Comparison of ENCODE assay signal across 21 cellular contexts in genomic region chr2:104430892-104431291, GRCh38.
DNase-seq lines count a peak whose midpoint lies in the region; ATAC-seq and TF ChIP-seq lines count a peak whose summit lies in the region.
"Had no signal": no experiment of that assay in that cellular context is flagged by ENCODE, and none has a peak within 500 bp of the region (broad histone marks: within the 10 kb centered on the region; RNA-seq: fewer than 3 reads in every experiment).

No MANE protein-coding gene starts in this region.

- H2BK5ac ChIP-seq in H9 (ENCODE audit: insufficient read length, low read length) (no peak overlapping the region), neuronal stem cell (ENCODE audit: low read length) (no peak overlapping the region)

- DNase-seq in H9 (no peak), neuronal stem cell (ENCODE audit: low spot score) (no peak), left ventricle myocardium inferior (no peak), kidney glomerular epithelial cell (lab: John Stamatoyannopoulos, UW) (no peak), heart right ventricle (no peak)
- DNase-seq: CD4-positive, CD25-positive, alpha-beta regulatory T cell; DMS79; H7; KBM-7; MM.1S; NCI-H1048; NCI-H1417 treated with DMSO at 0.1 percent for 48 hours; NCI-H187; NCI-H2227 treated with DMSO at 0.1 percent for 48 hours; NCI-H524; PC-3; Right ventricle myocardium superior had no signal

- H4K8ac ChIP-seq in H9 (replicated peaks; ENCODE audit: insufficient read length, low read depth, low read length) (no peak overlapping the region), neuronal stem cell (ENCODE audit: low read depth, low read length) (no peak overlapping the region)

- H3K79me1 ChIP-seq in H9 (ENCODE audit: insufficient read depth, low read depth, low read length, poor library complexity, severe bottlenecking) (no peaks in the 10 kb centered on the region), neuronal stem cell (ENCODE audit: low read depth, low read length) (no peaks in the 10 kb centered on the region)

- H3T11ph ChIP-seq in H9 (ENCODE audit: low read length), result no peak overlapping the region

- H2AK5ac ChIP-seq in H9 (ENCODE audit: insufficient read length, low read length) (no peak overlapping the region), neuronal stem cell (ENCODE audit: low read depth, low read length) (no peak overlapping the region)

- no peaks in the 10 kb centered on the region for H3K9me3 Mint-ChIP-seq in H9

- no peak overlapping the region for H2BK15ac ChIP-seq in H9 (ENCODE audit: low read depth, low read length)
- no peak overlapping the region for H2BK15ac ChIP-seq in neuronal stem cell (ENCODE audit: low read length)

- intact Hi-C loops in left ventricle myocardium inferior (cut with micrococcal nuclease) (no loop called here), heart right ventricle (cut with DNase I) (no loop called here)

- WGBS in H9 (ENCODE audit: extremely low coverage, insufficient read length, low lambda C conversion rate), result no CpG with 5 or more reads among the region's 8 CpGs
- no CpG with 5 or more reads among the region's 8 CpGs for WGBS in neuronal stem cell (ENCODE audit: extremely low coverage in 2 of 2, insufficient read length in 2 of 2, insufficient replicate concordance in 1 of 2), 2 donors
- WGBS in heart right ventricle, 2 donors, result 68 to 77% methylated on average over 8 of the region's 8 CpGs

- H3K14ac ChIP-seq in H9 (ENCODE audit: insufficient read depth, low read length), result no peak overlapping the region
- H3K14ac ChIP-seq in neuronal stem cell (ENCODE audit: low read length), result no peak overlapping the region

- TF ChIP-seq CTCF in H9 (conservative IDR thresholded peaks at IDR 0.05) (no peak), left ventricle myocardium inferior (IDR thresholded peaks at IDR 0.05; ENCODE audit: borderline replicate concordance) (no peak), heart right ventricle (IDR thresholded peaks at IDR 0.05) (no peak)

- H3K36me3 ChIP-seq in neuronal stem cell (replicated peaks in 1 of 2; ENCODE audit: control insufficient read depth in 2 of 2, insufficient read depth in 2 of 2, low read length in 2 of 2) (no peaks in the 10 kb centered on the region), left ventricle myocardium inferior (no peaks in the 10 kb centered on the region), heart right ventricle (no peaks in the 10 kb centered on the region)

- no peak overlapping the region for H3K4me2 ChIP-seq in H9 (ENCODE audit: insufficient read depth, insufficient read length, low read length)
- no peak overlapping the region for H3K4me2 ChIP-seq in neuronal stem cell (ENCODE audit: insufficient read depth, low read length, poor library complexity, severe bottlenecking)
- H3K4me2 ChIP-seq: A549 had no signal

- H3K4me3 Mint-ChIP-seq in H9, result no peak overlapping the region
- H3K4me3 Mint-ChIP-seq: CD4-positive, CD25-positive, alpha-beta regulatory T cell had no signal

- peak overlapping the region; percentile 76 for H3K56ac ChIP-seq in H9 (ENCODE audit: insufficient read length, low read depth, low read length)

- ATAC-seq in HG03378 (IDR thresholded peaks at IDR 0.05; ENCODE audit: unreplicated experiment) (no peak), heart right ventricle (no peak)
- ATAC-seq: A549, PC-3 had no signal

- H3K27ac ChIP-seq in H9 (ENCODE audit: insufficient read length, low read depth, low read length), result no peak overlapping the region
- H3K27ac ChIP-seq in angular gyrus (ENCODE audit: low read depth, low read length), result peak overlapping the region; percentile 90
- H3K27ac ChIP-seq in layer of hippocampus (ENCODE audit: low read depth, low read length), result peak overlapping the region; percentile 87
- no peak overlapping the region for H3K27ac ChIP-seq in neuronal stem cell (replicated peaks; ENCODE audit: low read length)
- no peak overlapping the region for H3K27ac ChIP-seq in left ventricle myocardium inferior (replicated peaks)
- no peak overlapping the region for H3K27ac ChIP-seq in heart right ventricle
- H3K27ac ChIP-seq: A549 had no signal

- H3K9me3 ChIP-seq in H9 (ENCODE audit: control insufficient read depth, low read depth, low read length) (no peaks in the 10 kb centered on the region), neuronal stem cell (replicated peaks in 1 of 2; ENCODE audit: control insufficient read depth in 2 of 2, insufficient read depth in 1 of 2, low read depth in 1 of 2, low read length in 2 of 2) (no peaks in the 10 kb centered on the region), left ventricle myocardium inferior (replicated peaks) (no peaks in the 10 kb centered on the region), heart right ventricle (no peaks in the 10 kb centered on the region)
- H3K9me3 ChIP-seq: A549 had no signal

- H3K27me3 Mint-ChIP-seq in H9 (ENCODE audit: low read depth), result peaks cover 1% of the 10 kb centered on the region; the same call in 1 of the 2 replicates

- H2BK12ac ChIP-seq in H9 (ENCODE audit: insufficient read length, low read depth, low read length) (no peak overlapping the region), neuronal stem cell (ENCODE audit: low read length) (no peak overlapping the region)

- H3K9ac ChIP-seq in H9 (ENCODE audit: extremely low read depth, insufficient read length, low read length) (no peak overlapping the region), neuronal stem cell (ENCODE audit: low read depth, low read length, poor library complexity) (no peak overlapping the region)

- H3K18ac ChIP-seq in H9 (ENCODE audit: insufficient read length, low read depth, low read length) (no peak overlapping the region), neuronal stem cell (ENCODE audit: low read length) (no peak overlapping the region)

- H3K23ac ChIP-seq in H9 (ENCODE audit: insufficient read length, low read depth, low read length), result no peak overlapping the region
- H3K23ac ChIP-seq in neuronal stem cell (ENCODE audit: low read depth, low read length, poor library complexity), result no peak overlapping the region

- H3K79me2 ChIP-seq in H9 (ENCODE audit: insufficient read depth, low read length), result no peaks in the 10 kb centered on the region

- H3K27ac Mint-ChIP-seq in H9, result no peak overlapping the region; a peak in 1 of 7 replicates
- H3K27ac Mint-ChIP-seq: CD4-positive, CD25-positive, alpha-beta regulatory T cell had no signal

- no peaks in the 10 kb centered on the region for H3K23me2 ChIP-seq in H9 (ENCODE audit: insufficient read length, low read depth, low read length, poor library complexity, severe bottlenecking)

- H3K4me1 ChIP-seq in H9 (ENCODE audit: insufficient read depth, low read length) (peaks cover 4% of the 10 kb centered on the region), neuronal stem cell (ENCODE audit: control insufficient read depth in 2 of 2, insufficient read depth in 1 of 2, low read depth in 1 of 2, low read length in 2 of 2) (peaks cover 21 to 58% of the 10 kb centered on the region in 2 donors), left ventricle myocardium inferior (no peaks in the 10 kb centered on the region), heart right ventricle (peaks cover 0 to 5% (median 0%) of the 10 kb centered on the region in 9 donors)

- H2BK20ac ChIP-seq in H9 (ENCODE audit: low read depth, low read length, poor library complexity, severe bottlenecking), result no peak overlapping the region

- no peaks in the 10 kb centered on the region for H4K20me1 ChIP-seq in H9 (ENCODE audit: control insufficient read depth, insufficient read depth, insufficient read length)

- H3K36me3 Mint-ChIP-seq in H9 (ENCODE audit: insufficient read depth in 1 of 3, low read depth in 3 of 3), result no peaks in the 10 kb centered on the region; a peak in 1 of 7 replicates
- H3K36me3 Mint-ChIP-seq: CD4-positive, CD25-positive, alpha-beta regulatory T cell had no signal

- H4K5ac ChIP-seq in H9 (ENCODE audit: insufficient read length, low read depth, low read length), result no peak overlapping the region

- H3K27me3 ChIP-seq in H9 (ENCODE audit: insufficient read depth, low read length) (no peaks in the 10 kb centered on the region), layer of hippocampus (ENCODE audit: control insufficient read depth, insufficient read depth, low read length) (no peaks in the 10 kb centered on the region), neuronal stem cell (ENCODE audit: control insufficient read depth in 3 of 3, insufficient read depth in 3 of 3, low read depth in 1 of 3, low read length in 3 of 3) (no peaks in the 10 kb centered on the region), left ventricle myocardium inferior (ENCODE audit: low read depth) (peaks cover 42% of the 10 kb centered on the region), heart right ventricle (peaks cover 0 to 52% (median 22%) of the 10 kb centered on the region in 7 donors)

- H3K4me3 ChIP-seq in neuronal stem cell (ENCODE audit: low read length in 2 of 2) (no peak overlapping the region), left ventricle myocardium inferior (no peak overlapping the region), heart right ventricle (no peak overlapping the region)
- H3K4me3 ChIP-seq: A549 had no signal

- H2BK120ac ChIP-seq in H9 (ENCODE audit: low read depth, low read length, poor library complexity, severe bottlenecking), result no peak overlapping the region
- no peak overlapping the region for H2BK120ac ChIP-seq in neuronal stem cell (ENCODE audit: low read depth, low read length)

- peaks cover 34 to 35% of the 10 kb centered on the region in 2 experiments for H3K4me1 Mint-ChIP-seq in H9

- no peak overlapping the region for H3K4ac ChIP-seq in H9 (ENCODE audit: low read depth, low read length)
- no peak overlapping the region for H3K4ac ChIP-seq in neuronal stem cell (ENCODE audit: low read length)

- H4K91ac ChIP-seq in H9 (ENCODE audit: insufficient read length, low read depth, low read length) (no peak overlapping the region), neuronal stem cell (ENCODE audit: low read depth, low read length, poor library complexity) (no peak overlapping the region)

- H2AFZ ChIP-seq in H9 (ENCODE audit: low read length) (no peak overlapping the region), neuronal stem cell (ENCODE audit: low read length) (peak overlapping the region; percentile 43)

Comparison
In these comparisons a context has a peak if more than half of its experiments do, and no peak if none do; other contexts are left out.
1. H3K27ac ChIP-seq: peak in angular gyrus (single experiment) and layer of hippocampus (single experiment); none in H9 (single experiment), neuronal stem cell (single experiment), left ventricle myocardium inferior (single experiment) and heart right ventricle (0 of 10).